Comparison of ENCODE assay signal across 31 cellular contexts in genomic region chr6:47062346-47062745, GRCh38. TPM values are rescaled to one million over a fixed set of nuclear protein-coding genes. Genes with fewer than 3 reads are reported as not detected.
"Had no signal": no experiment of that assay in that cellular context is flagged by ENCODE, and none has a peak within 500 bp of the region (broad histone marks: within the 10 kb centered on the region; RNA-seq: fewer than 3 reads in every experiment).

No MANE protein-coding gene starts in this region.

- H3K4me3 Mint-ChIP-seq: activated CD4-positive, alpha-beta memory T cell treated with anti-CD3 and anti-CD28 coated beads, Interleukin-2, amount 10 ng/mL, durations not matched to agents 7 days and 5 days; activated CD4-positive, alpha-beta T cell treated with anti-CD3 and anti-CD28 coated beads, Interleukin-2, amount 10 ng/mL, durations not matched to agents 7 days and 5 days; activated naive CD4-positive, alpha-beta T cell treated with anti-CD3 and anti-CD28 coated beads, Interleukin-2, amount 10 ng/mL, durations not matched to agents 7 days and 5 days; activated naive CD8-positive, alpha-beta T cell treated with anti-CD3 and anti-CD28 coated beads, Interleukin-2, amount 10 ng/mL, durations not matched to agents 7 days and 5 days; activated T-cell treated with anti-CD3 and anti-CD28 coated beads, Interleukin-2, amount 50 U/mL, for 24 hours; dendritic cell treated with granulocyte-macrophage colony-stimulating factor and Interleukin-4, amounts not matched to agents 40 ng/mL and 50 ng/mL, for 4 days; mesothelial cell of epicardium; naive thymus-derived CD4-positive, alpha-beta T cell; T-helper 17 cell; type B pancreatic cell; WTC11 had no signal

- H3K36me3 ChIP-seq: brain microvascular endothelial cell, gastrocnemius medialis, thoracic aorta, uterus had no signal

- H3K9me3 ChIP-seq: gastrocnemius medialis, thoracic aorta, uterus had no signal

- ATAC-seq: naive thymus-derived CD4-positive, alpha-beta T cell; stimulated activated naive CD8-positive, alpha-beta T cell treated with anti-CD3 and anti-CD28 coated beads, Interleukin-15, Interleukin-2, amounts not matched to agents 100 U/mL and 50 U/mL, for 24 hours; T-helper 17 cell; WTC11 had no signal

- DNase-seq: activated CD4-positive, alpha-beta memory T cell treated with anti-CD3 and anti-CD28 coated beads, Interleukin-2, amount 10 ng/mL, durations not matched to agents 7 days and 5 days; activated CD4-positive, alpha-beta T cell treated with anti-CD3 and anti-CD28 coated beads for 1 hour; activated CD4-positive, alpha-beta T cell treated with anti-CD3 and anti-CD28 coated beads, Interleukin-2, amount 10 ng/mL, durations not matched to agents 7 days and 5 days; activated CD8-positive, alpha-beta memory T cell treated with anti-CD3 and anti-CD28 coated beads, Interleukin-2, amount 50 U/mL, for 48 hours; activated gamma-delta T cell; activated naive CD4-positive, alpha-beta T cell treated with anti-CD3 and anti-CD28 coated beads, Interleukin-2, amount 10 ng/mL, durations not matched to agents 7 days and 5 days; activated naive CD8-positive, alpha-beta T cell treated with anti-CD3 and anti-CD28 coated beads, Interleukin-2, amount 10 ng/mL, durations not matched to agents 7 days and 5 days; activated T-cell treated with anti-CD3 and anti-CD28 coated beads, Interleukin-2, amount 50 U/mL, for 24 hours; central memory CD4-positive, alpha-beta T cell; effector CD4-positive, alpha-beta T cell; glutamatergic neuron; left ventricle myocardium superior; naive thymus-derived CD4-positive, alpha-beta T cell; stimulated activated CD4-positive, alpha-beta T cell treated with anti-CD3 and anti-CD28 coated beads, Interleukin-12 subunit alpha, Interleukin-12 subunit beta, amount 100 ng/mL, for 4 hours; stimulated activated CD4-positive, alpha-beta T cell treated with anti-CD3 and anti-CD28 coated beads, Interleukin-4, amount 100 ng/mL, for 1 hour; stimulated activated naive CD8-positive, alpha-beta T cell treated with anti-CD3 and anti-CD28 coated beads, Interleukin-15, Interleukin-2, amounts not matched to agents 100 U/mL and 50 U/mL, for 24 hours; T-helper 17 cell; T1000; uterus had no signal

- H3K4me1 Mint-ChIP-seq: activated CD4-positive, alpha-beta memory T cell treated with anti-CD3 and anti-CD28 coated beads, Interleukin-2, amount 10 ng/mL, durations not matched to agents 7 days and 5 days; activated CD4-positive, alpha-beta T cell treated with anti-CD3 and anti-CD28 coated beads, Interleukin-2, amount 10 ng/mL, durations not matched to agents 7 days and 5 days; activated naive CD4-positive, alpha-beta T cell treated with anti-CD3 and anti-CD28 coated beads, Interleukin-2, amount 10 ng/mL, durations not matched to agents 7 days and 5 days; activated naive CD8-positive, alpha-beta T cell treated with anti-CD3 and anti-CD28 coated beads, Interleukin-2, amount 10 ng/mL, durations not matched to agents 7 days and 5 days; T-helper 17 cell had no signal

- H3K27me3 Mint-ChIP-seq: activated CD4-positive, alpha-beta memory T cell treated with anti-CD3 and anti-CD28 coated beads, Interleukin-2, amount 10 ng/mL, durations not matched to agents 7 days and 5 days; activated naive CD8-positive, alpha-beta T cell treated with anti-CD3 and anti-CD28 coated beads, Interleukin-2, amount 10 ng/mL, durations not matched to agents 7 days and 5 days; dendritic cell treated with granulocyte-macrophage colony-stimulating factor and Interleukin-4, amounts not matched to agents 40 ng/mL and 50 ng/mL, for 4 days; T-helper 17 cell; type B pancreatic cell had no signal

- H3K4me1 ChIP-seq: gastrocnemius medialis, uterus had no signal

- H3K27ac ChIP-seq: brain microvascular endothelial cell, thoracic aorta, uterus had no signal

- H3K4me3 ChIP-seq: gastrocnemius medialis, thoracic aorta, uterus had no signal

- H3K27ac Mint-ChIP-seq: activated CD4-positive, alpha-beta memory T cell treated with anti-CD3 and anti-CD28 coated beads, Interleukin-2, amount 10 ng/mL, durations not matched to agents 7 days and 5 days; activated CD4-positive, alpha-beta T cell treated with anti-CD3 and anti-CD28 coated beads, Interleukin-2, amount 10 ng/mL, durations not matched to agents 7 days and 5 days; activated naive CD4-positive, alpha-beta T cell treated with anti-CD3 and anti-CD28 coated beads, Interleukin-2, amount 10 ng/mL, durations not matched to agents 7 days and 5 days; activated naive CD8-positive, alpha-beta T cell treated with anti-CD3 and anti-CD28 coated beads, Interleukin-2, amount 10 ng/mL, durations not matched to agents 7 days and 5 days; activated T-cell treated with anti-CD3 and anti-CD28 coated beads, Interleukin-2, amount 50 U/mL, for 24 hours; dendritic cell treated with granulocyte-macrophage colony-stimulating factor and Interleukin-4, amounts not matched to agents 40 ng/mL and 50 ng/mL, for 4 days; mesothelial cell of epicardium; naive thymus-derived CD4-positive, alpha-beta T cell; T-helper 17 cell; type B pancreatic cell; WTC11 had no signal

- H3K27me3 ChIP-seq: brain microvascular endothelial cell, gastrocnemius medialis, uterus had no signal

- H3K36me3 Mint-ChIP-seq: activated naive CD4-positive, alpha-beta T cell treated with anti-CD3 and anti-CD28 coated beads, Interleukin-2, amount 10 ng/mL, durations not matched to agents 7 days and 5 days; activated naive CD8-positive, alpha-beta T cell treated with anti-CD3 and anti-CD28 coated beads, Interleukin-2, amount 10 ng/mL, durations not matched to agents 7 days and 5 days; naive thymus-derived CD4-positive, alpha-beta T cell had no signal

- H3K9me3 Mint-ChIP-seq: activated CD4-positive, alpha-beta memory T cell treated with anti-CD3 and anti-CD28 coated beads, Interleukin-2, amount 10 ng/mL, durations not matched to agents 7 days and 5 days; activated CD4-positive, alpha-beta T cell treated with anti-CD3 and anti-CD28 coated beads, Interleukin-2, amount 10 ng/mL, durations not matched to agents 7 days and 5 days; activated naive CD4-positive, alpha-beta T cell treated with anti-CD3 and anti-CD28 coated beads, Interleukin-2, amount 10 ng/mL, durations not matched to agents 7 days and 5 days; activated naive CD8-positive, alpha-beta T cell treated with anti-CD3 and anti-CD28 coated beads, Interleukin-2, amount 10 ng/mL, durations not matched to agents 7 days and 5 days; activated T-cell treated with anti-CD3 and anti-CD28 coated beads, Interleukin-2, amount 50 U/mL, for 24 hours had no signal

RNA-seq across cellular contexts. Expression of gene ADGRF1, which starts 20.2 kb away (rescaled TPM):
- total RNA-seq: activated CD4-positive, alpha-beta memory T cell treated with anti-CD3 and anti-CD28 coated beads, Interleukin-2, amount 10 ng/mL, durations not matched to agents 7 days and 5 days; activated CD4-positive, alpha-beta T cell treated with anti-CD3 and anti-CD28 coated beads, Interleukin-2, amount 10 ng/mL, durations not matched to agents 7 days and 5 days; activated naive CD8-positive, alpha-beta T cell treated with anti-CD3 and anti-CD28 coated beads, Interleukin-2, amount 10 ng/mL, durations not matched to agents 7 days and 5 days; gastrocnemius medialis; left ventricle myocardium superior; lung microvascular endothelial cell; naive thymus-derived CD4-positive, alpha-beta T cell; pulmonary artery endothelial cell; right cardiac atrium; skeletal muscle tissue; T-helper 17 cell; thoracic aorta had no signal
- polyA plus RNA-seq: naive thymus-derived CD4-positive, alpha-beta T cell; neural cell; right cardiac atrium had no signal
